ENCODE assay signal across 9 cellular contexts in genomic region chr12:124754949-124755800, GRCh38.
DNase-seq lines count a peak whose midpoint lies in the region; ATAC-seq, FAIRE-seq and TF ChIP-seq lines count a peak whose summit lies in the region.
"Had no signal": no experiment of that assay in that cellular context is flagged by ENCODE, and none has a peak within 500 bp of the region (broad histone marks: within the 10 kb centered on the region; RNA-seq: fewer than 3 reads in every experiment).

No MANE protein-coding gene starts in this region.

- peak overlapping the region in 2 of 3 donors; percentile 4 to 61 for H3K4me3 Mint-ChIP-seq in T-cell

- H3K4me1 Mint-ChIP-seq in T-cell, result peaks cover 12 to 15% (median 14%) of the 10 kb centered on the region in 3 donors

- no peaks in the 10 kb centered on the region for H3K36me3 Mint-ChIP-seq in T-cell

- WGBS in pancreas, 2 donors, result 57 to 64% methylated on average over 20 of the region's 20 CpGs

- intact Hi-C loops in pancreas (cut with DNase I), result loop anchor here in 1 of 3 donors (10.0 kb wide), 1 partner anchor 260 kb away; no protein-coding TSS in a partner anchor

- H3K4me3 ChIP-seq in NB4 (ENCODE audit: low read depth, low read length) (no peak overlapping the region), pancreas (no peak overlapping the region)

- peaks cover 0 to 10% (median 7%) of the 10 kb centered on the region in 3 donors for H3K4me1 ChIP-seq in pancreas

- no peak for TF ChIP-seq POLR2A in NB4 (IDR thresholded peaks at IDR 0.05; ENCODE audit: extremely low read depth, insufficient read length)
- no peak for TF ChIP-seq POLR2A in erythroblast (IDR thresholded peaks at IDR 0.05; ENCODE audit: low read length)

- H3K36me3 ChIP-seq in pancreas, result no peaks in the 10 kb centered on the region

- CTCF ChIA-PET in T-cell (lab: Charles Lee), result interaction anchor here (1.2 to 1.5 kb wide), 2 partner anchors 11 kb away, joined by 3 to 5 read pairs; no protein-coding TSS in a partner anchor

- no peaks in the 10 kb centered on the region for H3K9me3 ChIP-seq in pancreas

- peak overlapping the region in 1 of 2 donors; percentile 31 for H3K27ac Mint-ChIP-seq in T-cell

- no peak for FAIRE-seq in pancreas (lab: Jason Lieb, UNC)

- ATAC-seq in T-cell (replicated peaks in 1 of 4) (peak; percentile 31 to 70 (median 62)), pancreas (peak; percentile 29 to 81 (median 78))
- ATAC-seq: HCT116 had no signal

- no peaks in the 10 kb centered on the region for H3K9me3 Mint-ChIP-seq in T-cell

- peaks cover 4 to 18% of the 10 kb centered on the region in 2 donors for H3K27me3 Mint-ChIP-seq in T-cell

- DNase-seq in DMS79 (lab: John Stamatoyannopoulos, UW), result peak; percentile 74
- peak; percentile 99 for DNase-seq in NB4 (ENCODE audit: low read depth)
- DNase-seq in T-cell, result peak in 11 of 34 experiments; percentile 7 to 37 (median 12)
- DNase-seq in globus pallidus (ENCODE audit: low spot score), result peak; percentile 85
- peak in 3 of 6 donors; percentile 53 to 72 (median 57) for DNase-seq in pancreas
- no peak for DNase-seq in HUDEP-2 (lab: John Stamatoyannopoulos, UW; ENCODE audit: unreplicated experiment in 76 of 76)
- DNase-seq in erythroblast (lab: John Stamatoyannopoulos, UW), result no peak
- no peak for DNase-seq in activated T-cell treated with anti-CD3 and anti-CD28 coated beads, Interleukin-2, amount 50 U/mL, for 1 hour

- POLR2A ChIA-PET in T-cell (lab: Charles Lee), result no interaction called here

- peak overlapping the region in 3 of 4 donors; percentile 51 to 60 (median 58) for H3K27ac ChIP-seq in pancreas

- H3K27me3 ChIP-seq in pancreas, result no peaks in the 10 kb centered on the region

- no peak for TF ChIP-seq CTCF in NB4 (IDR thresholded peaks at IDR 0.05; ENCODE audit: low read depth, low read length)
- no peak for TF ChIP-seq CTCF in pancreas (IDR thresholded peaks at IDR 0.05)

Comparison
In these comparisons a context has a peak if more than half of its experiments do, and no peak if none do; other contexts are left out.
1. DNase-seq: peak in DMS79 (single experiment), NB4 (single experiment) and globus pallidus (single experiment); none in HUDEP-2 (0 of 76), erythroblast (0 of 2) and activated T-cell treated with anti-CD3 and anti-CD28 coated beads, Interleukin-2, amount 50 U/mL, for 1 hour (single experiment).